Comparison of ENCODE assay signal across 8 cellular contexts in genomic region chr6:158072083-158072721, GRCh38.
DNase-seq lines count a peak whose midpoint lies in the region; ATAC-seq and TF ChIP-seq lines count a peak whose summit lies in the region.

No MANE protein-coding gene starts in this region.

- H3K36me3 Mint-ChIP-seq in brain: peaks cover 6% of the 10 kb centered on the region

- H3K27me3 Mint-ChIP-seq in brain: peaks cover 5% of the 10 kb centered on the region

- no peaks in the 10 kb centered on the region for H3K9me3 Mint-ChIP-seq in brain

- H3K4me3 Mint-ChIP-seq in brain: no peak overlapping the region

- ATAC-seq in GM19324 (IDR thresholded peaks at IDR 0.05; ENCODE audit: low FRiP score, unreplicated experiment) (peak; percentile 57), GM19328 (IDR thresholded peaks at IDR 0.05; ENCODE audit: unreplicated experiment) (no peak)

- peak overlapping the region; percentile 32 to 82 (median 60) for H3K27ac Mint-ChIP-seq in brain

- peaks cover 10% of the 10 kb centered on the region for H3K4me1 Mint-ChIP-seq in brain

- no peak overlapping the region for H3K27ac ChIP-seq in VCaP

- DNase-seq in AG09319 (ENCODE audit: extremely low read depth, low read depth) (peak; percentile 47), NCI-H2107 treated with DMSO at 0.1 percent for 48 hours (lab: John Stamatoyannopoulos, UW; ENCODE audit: unreplicated experiment) (peak; percentile 46), iPS-NIHi11 (ENCODE audit: low spot score) (peak; percentile 82)
- DNase-seq in stimulated activated CD4-positive, alpha-beta T cell treated with anti-CD3 and anti-CD28 coated beads, Interleukin-12 subunit alpha, Interleukin-12 subunit beta, amount 100 ng/mL, for 48 hours (ENCODE audit: low read depth in 2 of 3, low spot score in 1 of 3): peak; percentile 42 to 66 (median 56)

- peak; percentile 83 for TF ChIP-seq CTCF in AG09319 (IDR thresholded peaks at IDR 0.05; ENCODE audit: low read depth, low read length)
- peak; percentile 84 for TF ChIP-seq CTCF in VCaP (conservative IDR thresholded peaks at IDR 0.05)
- peak; percentile 85 to 95 for TF ChIP-seq CTCF in brain (conservative IDR thresholded peaks at IDR 0.05)
